ENCODE assay signal across 8 cellular contexts in genomic region chr12:6461401-6462233, GRCh38. TPM values are rescaled to one million over a fixed set of nuclear protein-coding genes. Genes with fewer than 3 reads are reported as not detected.
DNase-seq lines count a peak whose midpoint lies in the region; ATAC-seq and TF ChIP-seq lines count a peak whose summit lies in the region.

No MANE protein-coding gene starts in this region.

- H3K36me3 Mint-ChIP-seq in natural killer cell = peaks cover 19% of the 10 kb centered on the region

- peak overlapping the region; percentile 6 to 20 for H3K27ac ChIP-seq in ascending aorta
- peak overlapping the region; percentile 74 for H3K27ac ChIP-seq in upper lobe of right lung

- peak; percentile 71 for DNase-seq in T-helper 9 cell
- peak; percentile 66 to 84 for DNase-seq in ascending aorta (ENCODE audit: low spot score in 2 of 2)
- DNase-seq in natural killer cell = peak; percentile 68
- peak; percentile 83 for DNase-seq in upper lobe of right lung
- DNase-seq in NCI-H524 treated with DMSO at 0.1 percent for 48 hours (lab: John Stamatoyannopoulos, UW) = no peak
- DNase-seq in NCI-H1694 treated with DMSO at 0.1 percent for 48 hours (lab: John Stamatoyannopoulos, UW) = no peak

- peak overlapping the region; percentile 75 for H3K4me3 Mint-ChIP-seq in natural killer cell

- peak; percentile 89 for ATAC-seq in GM18868 (IDR thresholded peaks at IDR 0.05; ENCODE audit: unreplicated experiment)
- peak; percentile 75 for ATAC-seq in HG03135 (IDR thresholded peaks at IDR 0.05; ENCODE audit: unreplicated experiment)
- ATAC-seq in natural killer cell = peak; percentile 79 to 94 (median 92)
- peak; percentile 88 for ATAC-seq in upper lobe of right lung

- H3K27me3 ChIP-seq in ascending aorta (no peaks in the 10 kb centered on the region), upper lobe of right lung (no peaks in the 10 kb centered on the region)

- H3K4me1 Mint-ChIP-seq in natural killer cell = peaks cover 50 to 77% of the 10 kb centered on the region in 2 donors

- peak overlapping the region; percentile 95 to 97 for H3K27ac Mint-ChIP-seq in natural killer cell

- H3K4me1 ChIP-seq in ascending aorta (no peaks in the 10 kb centered on the region), upper lobe of right lung (peaks cover 28% of the 10 kb centered on the region)

- H3K4me3 ChIP-seq in ascending aorta (no peak overlapping the region), upper lobe of right lung (no peak overlapping the region)

- H3K9me3 ChIP-seq in ascending aorta (no peaks in the 10 kb centered on the region), upper lobe of right lung (no peaks in the 10 kb centered on the region)

- no peaks in the 10 kb centered on the region for H3K9me3 Mint-ChIP-seq in natural killer cell

- H3K27me3 Mint-ChIP-seq in natural killer cell (ENCODE audit: low read depth in 2 of 2) = no peaks in the 10 kb centered on the region

- H3K36me3 ChIP-seq in ascending aorta (peaks cover 74 to 93% of the 10 kb centered on the region in 2 donors), upper lobe of right lung (peaks cover 86% of the 10 kb centered on the region)

- TF ChIP-seq CTCF in ascending aorta (IDR thresholded peaks at IDR 0.05) (no peak), natural killer cell (IDR thresholded peaks at IDR 0.05) (no peak), upper lobe of right lung (IDR thresholded peaks at IDR 0.05) (no peak)

- intact Hi-C loops in ascending aorta (cut with DNase I) (no loop called here), natural killer cell (cut with micrococcal nuclease) (loop anchor here (1.0 to 5.0 kb wide), 3 partner anchors 9 to 146 kb away; partner anchors contain the start of genes CHD4 and TAPBPL), upper lobe of right lung (cut with DNase I) (loop anchor here (10.0 kb wide), 1 partner anchor 137 kb away; no protein-coding TSS in a partner anchor)

RNA-seq across cellular contexts. Expression of gene VAMP1, which starts 8.9 kb away (rescaled TPM):
- total RNA-seq in ascending aorta = 17.1 TPM
- total RNA-seq in natural killer cell = 10 to 100 TPM; 81.0 to 84.3 (median 83.8) TPM
- 6.3 TPM for total RNA-seq in upper lobe of right lung

RNA-seq across cellular contexts. Expression of gene TAPBPL, which starts 9.8 kb away (rescaled TPM):
- total RNA-seq in ascending aorta = 16.8 TPM
- 10 to 100 TPM; 43.0 to 51.4 (median 46.9) TPM for total RNA-seq in natural killer cell
- total RNA-seq in upper lobe of right lung = 28.4 TPM

RNA-seq across cellular contexts. Expression of gene CD27, which starts 16.9 kb away (rescaled TPM):
- total RNA-seq in ascending aorta (not detected), natural killer cell (10 to 100 TPM in 1 of 3 donors, 1 to 10 TPM in 2; 2.7 to 13.7 (median 3.1) TPM), upper lobe of right lung (1.5 TPM)

RNA-seq across cellular contexts. Expression of gene MRPL51, which starts 31.4 kb away (rescaled TPM):
- total RNA-seq in ascending aorta = 112 TPM
- 10 to 100 TPM; 32.8 to 48.3 (median 45.4) TPM for total RNA-seq in natural killer cell
- 114 TPM for total RNA-seq in upper lobe of right lung

RNA-seq across cellular contexts. Expression of gene NCAPD2, which starts 32.3 kb away (rescaled TPM):
- total RNA-seq in ascending aorta (11.7 TPM), natural killer cell (10 to 100 TPM; 38.8 to 53.1 (median 44.1) TPM), upper lobe of right lung (26.7 TPM)

Comparison
In these comparisons a context has a peak if more than half of its experiments do, and no peak if none do; other contexts are left out.
1. DNase-seq: peak in T-helper 9 cell (single experiment), ascending aorta (2 of 2), natural killer cell (single experiment) and upper lobe of right lung (single experiment); none in NCI-H524 treated with DMSO at 0.1 percent for 48 hours (single experiment) and NCI-H1694 treated with DMSO at 0.1 percent for 48 hours (single experiment).
2. Peak in every context shown above with its lines, with median percentiles within 50 percentile points of each other: ATAC-seq.